In the genomic region with DNA sequence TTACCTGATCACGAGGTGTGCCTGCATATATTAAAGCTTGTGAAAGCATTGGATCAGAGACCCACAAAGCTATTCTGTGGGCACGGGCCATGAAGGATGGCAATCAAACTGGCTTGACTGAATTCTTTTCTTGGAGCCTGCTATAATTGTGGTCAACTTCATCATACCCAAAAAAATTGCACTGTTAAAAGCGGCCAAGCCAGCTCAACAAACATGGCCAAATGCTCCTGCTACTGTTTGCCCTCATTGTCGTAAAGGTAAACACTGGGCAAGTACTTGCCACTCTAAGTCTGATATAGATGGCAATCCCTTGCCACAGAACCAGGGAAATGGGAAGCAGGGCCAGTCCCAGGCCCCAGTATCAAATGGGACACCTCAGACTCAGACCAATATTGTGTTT, we compare ENCODE assay signal across 1 cellular context.
TF ChIP-seq lines count a peak whose summit lies in the region.

No MANE protein-coding gene starts in this region.

TF ChIP-seq in K562, 482 proteins besides CTCF, POLR2A, EP300 and RAD21:
- no peak for TF ChIP-seq ZNF830 (CRISPR knock-in tag; IDR thresholded peaks at IDR 0.05)
- TF ChIP-seq, protein P1, sequence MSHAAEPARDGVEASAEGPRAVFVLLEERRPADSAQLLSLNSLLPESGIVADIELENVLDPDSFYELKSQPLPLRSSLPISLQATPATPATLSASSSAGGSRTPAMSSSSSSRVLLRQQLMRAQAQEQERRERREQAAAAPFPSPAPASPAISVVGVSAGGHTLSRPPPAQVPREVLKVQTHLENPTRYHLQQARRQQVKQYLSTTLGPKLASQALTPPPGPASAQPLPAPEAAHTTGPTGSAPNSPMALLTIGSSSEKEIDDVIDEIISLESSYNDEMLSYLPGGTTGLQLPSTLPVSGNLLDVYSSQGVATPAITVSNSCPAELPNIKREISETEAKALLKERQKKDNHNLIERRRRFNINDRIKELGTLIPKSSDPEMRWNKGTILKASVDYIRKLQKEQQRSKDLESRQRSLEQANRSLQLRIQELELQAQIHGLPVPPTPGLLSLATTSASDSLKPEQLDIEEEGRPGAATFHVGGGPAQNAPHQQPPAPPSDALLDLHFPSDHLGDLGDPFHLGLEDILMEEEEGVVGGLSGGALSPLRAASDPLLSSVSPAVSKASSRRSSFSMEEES (CRISPR knock-in tag; IDR thresholded peaks at IDR 0.05): 0 out of 2 replicates have a peak, but pooled peaks have one; percentile 10
